8 cellular contexts compared by ENCODE assay signal in genomic region chr3:66499881-66500574, GRCh38. TPM values are rescaled to one million over a fixed set of nuclear protein-coding genes. Genes with fewer than 3 reads are reported as not detected.
DNase-seq lines count a peak whose midpoint lies in the region; ATAC-seq and TF ChIP-seq lines count a peak whose summit lies in the region.

No MANE protein-coding gene starts in this region.

- H3F3A ChIP-seq in Loucy (ENCODE audit: low read depth), result no peaks in the 10 kb centered on the region; the same call in 1 of the 2 replicates

- H4K20me1 ChIP-seq in Loucy (ENCODE audit: insufficient read depth, low read length, poor library complexity, severe bottlenecking), result peaks cover 26% of the 10 kb centered on the region

- peaks cover 57% of the 10 kb centered on the region for H3K79me2 ChIP-seq in Loucy (ENCODE audit: insufficient read depth, low read length)

- intact Hi-C loops in heart left ventricle (cut with DNase I), result loop anchor here (2.0 to 10.0 kb wide), 11 partner anchors 48 to 317 kb away; no protein-coding TSS in a partner anchor
- intact Hi-C loops in prostate gland (cut with DNase I), result loop anchor here (2.0 to 10.0 kb wide), 4 partner anchors 48 to 317 kb away; no protein-coding TSS in a partner anchor

- H3K36me3 ChIP-seq in ES-I3 (ENCODE audit: insufficient read depth, low read length) (no peaks in the 10 kb centered on the region), Loucy (ENCODE audit: insufficient read depth, low read length) (no peaks in the 10 kb centered on the region), heart left ventricle (no peaks in the 10 kb centered on the region), prostate gland (no peaks in the 10 kb centered on the region)

- WGBS in heart left ventricle, 4 donors, result 0 to 2% (median 0%) methylated on average over 29 to 80 of the region's 80 CpGs
- under 1% methylated on average over 44 of the region's 80 CpGs for WGBS in prostate gland

- peak; percentile 56 for DNase-seq in activated naive CD4-positive, alpha-beta T cell treated with Interleukin-2 at 50 U/mL for 16 hours
- DNase-seq in heart left ventricle (peak; percentile 37 to 76 (median 42)), prostate gland (ENCODE audit: low spot score) (peak; percentile 21), NCI-H2171 treated with DMSO at 0.1 percent for 48 hours (lab: John Stamatoyannopoulos, UW) (no peak), HPDE6-E6E7 (ENCODE audit: extremely low spot score) (no peak)

- no peak for TF ChIP-seq CTCF in Loucy (conservative IDR thresholded peaks at IDR 0.05; ENCODE audit: low read length)
- TF ChIP-seq CTCF in heart left ventricle (IDR thresholded peaks at IDR 0.05), result no peak
- no peak for TF ChIP-seq CTCF in prostate gland (IDR thresholded peaks at IDR 0.05)

- H3K9ac ChIP-seq in ES-I3 (ENCODE audit: low read depth, low read length) (peak overlapping the region; percentile 91), Loucy (ENCODE audit: low read depth, low read length, poor library complexity, severe bottlenecking) (peak overlapping the region; percentile 78)

- H3K4me3 ChIP-seq in Loucy (ENCODE audit: low read length, poor library complexity, severe bottlenecking) (peak overlapping the region; percentile 81), heart left ventricle (peak overlapping the region; percentile 81 to 98 (median 92)), prostate gland (peak overlapping the region; percentile 98 to 99)

- ATAC-seq in GM21723 (IDR thresholded peaks at IDR 0.05; ENCODE audit: unreplicated experiment) (peak; percentile 21), heart left ventricle (peak in 2 of 4 donors; percentile 1 to 12)

- no peak overlapping the region; the same call in 1 of the 2 replicates for H2AFZ ChIP-seq in Loucy (ENCODE audit: low read length)

- peaks cover 41% of the 10 kb centered on the region for H3K4me1 ChIP-seq in ES-I3 (ENCODE audit: insufficient read depth, low read length)
- H3K4me1 ChIP-seq in Loucy (ENCODE audit: insufficient read depth, low read length, poor library complexity, severe bottlenecking), result peaks cover 59% of the 10 kb centered on the region
- peaks cover 0 to 52% (median 44%) of the 10 kb centered on the region in 12 donors for H3K4me1 ChIP-seq in heart left ventricle
- H3K4me1 ChIP-seq in prostate gland (replicated peaks), result peaks cover 9% of the 10 kb centered on the region

- peak overlapping the region; percentile 72 for H3K4me2 ChIP-seq in Loucy (ENCODE audit: low read depth, low read length, poor library complexity, severe bottlenecking)

- H3K9me2 ChIP-seq in Loucy (replicated peaks; ENCODE audit: low read depth, low read length), result no peaks in the 10 kb centered on the region

- H3K27ac ChIP-seq in heart left ventricle (peak overlapping the region; percentile 90 to 98 (median 94)), prostate gland (peak overlapping the region; percentile 92 to 97)

- no peaks in the 10 kb centered on the region for H3K27me3 ChIP-seq in Loucy (ENCODE audit: insufficient read depth, low read length, poor library complexity, severe bottlenecking)
- no peaks in the 10 kb centered on the region for H3K27me3 ChIP-seq in heart left ventricle
- no peaks in the 10 kb centered on the region for H3K27me3 ChIP-seq in prostate gland (replicated peaks; ENCODE audit: insufficient read depth)

- TF ChIP-seq POLR2A in heart left ventricle (IDR thresholded peaks at IDR 0.05) (no peak), prostate gland (IDR thresholded peaks at IDR 0.05) (no peak)

- H3K9me3 ChIP-seq in ES-I3 (ENCODE audit: control insufficient read depth, insufficient read depth, low read length) (no peaks in the 10 kb centered on the region), Loucy (ENCODE audit: insufficient read depth, low read depth, low read length) (no peaks in the 10 kb centered on the region), heart left ventricle (no peaks in the 10 kb centered on the region), prostate gland (no peaks in the 10 kb centered on the region)

RNA-seq across cellular contexts. Expression of gene LRIG1, which starts 0.8 kb away (rescaled TPM):
- total RNA-seq in heart left ventricle (100 to 1,000 TPM in 4 of 9 donors, 10 to 100 TPM in 5; 71.0 to 161 (median 98.3) TPM), prostate gland (100 to 1,000 TPM; 119 to 186 TPM)
- polyA plus RNA-seq in heart left ventricle, result 10 to 100 TPM; 42.3 to 52.9 TPM

Comparison
In these comparisons a context has a peak if more than half of its experiments do, and no peak if none do; other contexts are left out.
1. DNase-seq: peak in activated naive CD4-positive, alpha-beta T cell treated with Interleukin-2 at 50 U/mL for 16 hours (single experiment), heart left ventricle (5 of 5) and prostate gland (single experiment); none in NCI-H2171 treated with DMSO at 0.1 percent for 48 hours (single experiment) and HPDE6-E6E7 (single experiment).
2. Peak in every context shown above with its lines, with median percentiles within 50 percentile points of each other: H3K4me3 ChIP-seq.